Comparison of ENCODE assay signal across 1 cellular context in the genomic region with DNA sequence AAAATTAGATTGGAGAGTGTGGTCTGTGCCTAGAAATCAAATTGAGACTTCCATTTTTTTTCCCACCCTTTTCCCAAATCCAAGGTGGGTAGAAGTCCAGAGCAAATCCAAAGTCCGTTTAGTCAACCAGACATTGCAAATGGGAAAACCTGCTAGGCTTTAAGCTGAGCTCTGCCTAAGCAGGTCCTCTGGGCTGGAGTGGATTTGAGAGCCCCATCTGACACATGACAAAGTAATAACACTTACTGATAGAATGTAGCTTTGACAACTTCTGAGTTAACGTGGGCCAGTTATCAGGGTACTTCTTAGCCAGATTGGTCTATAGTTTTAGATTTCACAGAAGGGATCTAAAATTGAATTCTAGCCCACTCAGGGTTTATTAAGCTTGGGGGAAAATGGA.
TF ChIP-seq lines count a peak whose summit lies in the region.

No MANE protein-coding gene starts in this region.

TF ChIP-seq in GM12878, 131 proteins besides CTCF, POLR2A, EP300 and RAD21 (continued from another document):
- no peak for TF ChIP-seq ZZZ3 (IDR thresholded peaks at IDR 0.05; ENCODE audit: control insufficient read depth, insufficient read length, low read depth)
- no peak for TF ChIP-seq BACH1 (IDR thresholded peaks at IDR 0.05; ENCODE audit: borderline replicate concordance)
- TF ChIP-seq MXI1 (IDR thresholded peaks at IDR 0.05; ENCODE audit: low read depth, low read length) = no peak
